1 cellular context compared by ENCODE assay signal in genomic region chr3:187831125-187832051, GRCh38.
TF ChIP-seq lines count a peak whose summit lies in the region.

No MANE protein-coding gene starts in this region.

TF ChIP-seq in IMR-90, 13 proteins besides CTCF, POLR2A, EP300 and RAD21 (continued from another document):
- no peak for TF ChIP-seq NFE2L2 (IDR thresholded peaks at IDR 0.05; ENCODE audit: low read depth, low read length)
- TF ChIP-seq RFX5 (IDR thresholded peaks at IDR 0.05; ENCODE audit: low read depth, low read length): no peak
TF ChIP-seq in IMR-90: peak in this region for 0.
